12 cellular contexts compared by ENCODE assay signal in the genomic region with DNA sequence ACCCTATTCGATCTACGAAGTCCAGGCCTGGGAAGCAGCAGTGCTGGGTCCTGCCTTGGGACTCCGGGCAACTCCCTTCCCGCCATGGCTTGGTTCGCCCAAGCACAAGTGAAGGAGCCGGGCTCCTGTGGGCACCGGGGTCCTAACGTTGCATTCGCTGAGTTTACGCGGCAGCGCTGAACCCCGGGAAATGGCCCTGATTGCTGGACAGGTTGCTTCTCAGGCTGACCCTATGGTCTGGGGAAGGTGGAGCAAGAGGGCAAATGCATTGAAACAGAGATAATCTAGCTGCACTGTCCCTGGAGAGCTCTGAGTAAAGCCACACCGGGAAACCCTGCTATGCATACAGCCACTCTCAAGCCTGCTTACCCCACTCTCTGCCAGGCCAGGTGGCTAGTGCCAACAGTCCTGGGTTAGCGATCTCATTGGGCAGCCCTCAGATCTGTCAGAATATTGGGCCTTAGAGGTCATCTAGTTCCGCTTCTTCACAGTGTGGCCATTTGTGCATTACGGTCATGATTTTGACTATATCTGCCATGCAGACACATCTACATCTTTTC. TPM values are rescaled to one million over a fixed set of nuclear protein-coding genes. Genes with fewer than 3 reads are reported as not detected.
DNase-seq lines count a peak whose midpoint lies in the region; ATAC-seq, FAIRE-seq and TF ChIP-seq lines count a peak whose summit lies in the region.
"Had no signal": no experiment of that assay in that cellular context is flagged by ENCODE, and none has a peak within 500 bp of the region (broad histone marks: within the 10 kb centered on the region; RNA-seq: fewer than 3 reads in every experiment).

No MANE protein-coding gene starts in this region.

- H3K56ac ChIP-seq in IMR-90 (ENCODE audit: extremely low read depth, insufficient read depth, low read length): no peak overlapping the region

- WGBS in IMR-90 (ENCODE audit: extremely low coverage in 2 of 2, insufficient read length in 1 of 2), 2 experiments: 94% methylated on average over 13 of the region's 17 CpGs; no CpG with 5 or more reads in 1 of the 2 experiments

- no TSS peak for BruUV-seq in IMR-90 (replicated peaks; lab: Mats Ljungman, UMichigan)

- H3K36me3 ChIP-seq in IMR-90 (ENCODE audit: control insufficient read depth, insufficient read depth, low read length): no peaks in the 10 kb centered on the region
- peaks cover 0 to 8% (median 0%) of the 10 kb centered on the region in 3 donors for H3K36me3 ChIP-seq in tibial artery
- H3K36me3 ChIP-seq in CD4-positive, alpha-beta memory T cell (ENCODE audit: insufficient read depth, low read length): peaks cover 20% of the 10 kb centered on the region
- H3K36me3 ChIP-seq: suprapubic skin had no signal

- peaks cover 22 to 95% of the 10 kb centered on the region in 2 experiments for H3K79me1 ChIP-seq in IMR-90 (ENCODE audit: low read depth in 1 of 2, low read length in 2 of 2)

- no peak for TF ChIP-seq CTCF in IMR-90 (conservative IDR thresholded peaks at IDR 0.05; ENCODE audit: low read depth, low read length)
- no peak for TF ChIP-seq CTCF in foreskin keratinocyte (conservative IDR thresholded peaks at IDR 0.05)
- no peak for TF ChIP-seq CTCF in tibial artery (IDR thresholded peaks at IDR 0.05)

- no peak overlapping the region for H2BK20ac ChIP-seq in IMR-90 (ENCODE audit: low read depth, low read length)

- no peaks in the 10 kb centered on the region for H3K9me3 Mint-ChIP-seq in memory B cell
- H3K9me3 Mint-ChIP-seq in CD4-positive, alpha-beta memory T cell: no peaks in the 10 kb centered on the region

- POLR2A ChIA-PET in IMR-90 (lab: Charles Lee; ENCODE audit: unreplicated experiment): no interaction called here
- POLR2A ChIA-PET in CD4-positive, alpha-beta memory T cell (lab: Charles Lee; ENCODE audit: partially characterized antibody): interaction anchor here (1.2 to 3.1 kb wide), 7 partner anchors 9 to 40 kb away, joined by 3 to 13 read pairs (median 6); partner anchors contain the start of gene SYNE3

- no peak overlapping the region; the same call in 1 of the 2 replicates for H3K14ac ChIP-seq in IMR-90 (replicated peaks; ENCODE audit: low read depth, low read length)

- H4K91ac ChIP-seq in IMR-90 (ENCODE audit: insufficient read depth, low read depth, low read length): peak overlapping the region; percentile 46

- H2BK15ac ChIP-seq in IMR-90 (ENCODE audit: low read depth, low read length): peak overlapping the region; percentile 84; the same call in 1 of the 3 replicates

- peaks cover 27% of the 10 kb centered on the region for H3K36me3 Mint-ChIP-seq in memory B cell
- peaks cover 27 to 61% of the 10 kb centered on the region in 2 donors for H3K36me3 Mint-ChIP-seq in CD4-positive, alpha-beta memory T cell

- H3K4me1 ChIP-seq in IMR-90 (ENCODE audit: control insufficient read depth, insufficient read depth, low read length) (peaks cover 35% of the 10 kb centered on the region), foreskin keratinocyte (peaks cover 12% of the 10 kb centered on the region), tibial artery (peaks cover 0 to 47% (median 32%) of the 10 kb centered on the region in 4 donors)
- peaks cover 78% of the 10 kb centered on the region for H3K4me1 ChIP-seq in CD4-positive, alpha-beta memory T cell (ENCODE audit: insufficient read depth, low read length)

- H3K4me1 Mint-ChIP-seq in memory B cell: peaks cover 67% of the 10 kb centered on the region
- peaks cover 61 to 93% (median 77%) of the 10 kb centered on the region in 4 donors for H3K4me1 Mint-ChIP-seq in CD4-positive, alpha-beta memory T cell

- TF ChIP-seq POLR2A in GM12891 (IDR thresholded peaks at IDR 0.05; ENCODE audit: low read depth, low read length) (no peak), IMR-90 (IDR thresholded peaks at IDR 0.05; ENCODE audit: low read depth, low read length) (no peak)

- 0 out of 2 replicates have a peak overlapping the region, but pooled peaks have one; percentile 40 for H2BK120ac ChIP-seq in IMR-90 (ENCODE audit: low read depth, low read length)

- peak overlapping the region; percentile 23 for H2AK9ac ChIP-seq in IMR-90 (replicated peaks; ENCODE audit: low read depth, low read length, poor library complexity)

- peak overlapping the region in 1 of 2 experiments; percentile 36; a peak in 1 of 4 replicates for H4K8ac ChIP-seq in IMR-90 (ENCODE audit: low read depth in 2 of 2, low read length in 2 of 2)

- dilution Hi-C loops in IMR-90 (cut with HindIII; ENCODE audit: low sequenced_read_pairs, unreplicated experiment): no loop called here

- peak overlapping the region; percentile 65 for H3K27ac Mint-ChIP-seq in memory B cell
- H3K27ac Mint-ChIP-seq in CD4-positive, alpha-beta memory T cell: peak overlapping the region in 2 of 7 donors; percentile 52 to 53

- H3K4me2 ChIP-seq in IMR-90 (ENCODE audit: low read depth, low read length): no peak overlapping the region
- H3K4me2 ChIP-seq: PC-9 had no signal

- H3K27me3 ChIP-seq in IMR-90 (ENCODE audit: control insufficient read depth, insufficient read depth, low read length) (no peaks in the 10 kb centered on the region), foreskin keratinocyte (no peaks in the 10 kb centered on the region), tibial artery (no peaks in the 10 kb centered on the region)
- no peaks in the 10 kb centered on the region for H3K27me3 ChIP-seq in CD4-positive, alpha-beta memory T cell (ENCODE audit: insufficient read depth, low read length)
- H3K27me3 ChIP-seq: suprapubic skin had no signal

- H3K9me1 ChIP-seq in IMR-90 (ENCODE audit: insufficient read depth, low read length): peaks cover 58% of the 10 kb centered on the region

- H3K4me3 ChIP-seq in IMR-90 (ENCODE audit: insufficient read depth, low read depth, low read length) (no peak overlapping the region), tibial artery (no peak overlapping the region)
- H3K4me3 ChIP-seq in CD4-positive, alpha-beta memory T cell (ENCODE audit: low read length in 2 of 2): no peak overlapping the region
- H3K4me3 ChIP-seq: coronary artery, PC-9, suprapubic skin had no signal

- H4K5ac ChIP-seq in IMR-90 (ENCODE audit: low read depth, low read length): peak overlapping the region; percentile 36; the same call in 1 of the 2 replicates

- no peak for DNase-seq in GM12891 (ENCODE audit: insufficient read length, low spot score)
- no peak for DNase-seq in IMR-90
- no peak for DNase-seq in memory B cell (ENCODE audit: low spot score in 2 of 2)
- DNase-seq in islet precursor cell: no peak
- DNase-seq in foreskin keratinocyte: no peak
- no peak for DNase-seq in tibial artery
- no peak for DNase-seq in CD4-positive, alpha-beta memory T cell
- DNase-seq: NCI-H2171 treated with DMSO at 0.1 percent for 48 hours, PC-9 had no signal

- H3K18ac ChIP-seq in IMR-90 (ENCODE audit: low read depth, low read length): no peak overlapping the region

- no peak overlapping the region; the same call in 1 of the 2 replicates for H3K23ac ChIP-seq in IMR-90 (ENCODE audit: low read depth, low read length)

- peak overlapping the region; percentile 22 for H2BK5ac ChIP-seq in IMR-90 (ENCODE audit: low read depth, low read length, poor library complexity, severe bottlenecking)

- H4K20me1 ChIP-seq in IMR-90 (ENCODE audit: insufficient read depth, low read length): peaks cover 4% of the 10 kb centered on the region; the same call in 1 of the 2 replicates

- FAIRE-seq in GM12891 (lab: Jason Lieb, UNC): peak; percentile 57

- ATAC-seq in GM19043 (IDR thresholded peaks at IDR 0.05; ENCODE audit: low read depth, unreplicated experiment): peak; percentile 33
- ATAC-seq in IMR-90 (ENCODE audit: low read depth): no peak
- peak; percentile 41 for ATAC-seq in memory B cell (ENCODE audit: low read depth)
- no peak for ATAC-seq in foreskin keratinocyte

- H3K4ac ChIP-seq in IMR-90 (ENCODE audit: low read depth, low read length): peak overlapping the region; percentile 42

- H3K27me3 Mint-ChIP-seq in memory B cell: no peaks in the 10 kb centered on the region
- H3K27me3 Mint-ChIP-seq in CD4-positive, alpha-beta memory T cell: no peaks in the 10 kb centered on the region

- H3K27ac ChIP-seq in IMR-90 (ENCODE audit: insufficient read depth, low read length) (peak overlapping the region; percentile 37; the same call in 1 of the 2 replicates), foreskin keratinocyte (no peak overlapping the region), tibial artery (no peak overlapping the region)
- no peak overlapping the region for H3K27ac ChIP-seq in CD4-positive, alpha-beta memory T cell (ENCODE audit: low read depth, low read length)
- H3K27ac ChIP-seq: PC-9, suprapubic skin had no signal

- peak overlapping the region; percentile 60 for H2AK5ac ChIP-seq in IMR-90 (ENCODE audit: low read depth, low read length)

- in situ Hi-C loops in IMR-90 (cut with MboI; ENCODE audit: low sequenced_read_pairs): loop anchor here (25.0 kb wide), 1 partner anchor 368 kb away; no protein-coding TSS in a partner anchor

- TF ChIP-seq RAD21 in IMR-90 (IDR thresholded peaks at IDR 0.05; ENCODE audit: low read length): no peak

- CTCF ChIA-PET in IMR-90 (lab: Yijun Ruan, JAX): interaction anchor here (0.7 to 1.5 kb wide), 2 partner anchors 13 to 22 kb away, joined by 3 to 5 read pairs; no protein-coding TSS in a partner anchor
- CTCF ChIA-PET in CD4-positive, alpha-beta memory T cell (lab: Charles Lee; ENCODE audit: partially characterized antibody): interaction anchor here (0.6 to 3.3 kb wide), 6 partner anchors 11 to 61 kb away, joined by 3 to 10 read pairs (median 4); partner anchors contain the start of gene SYNE3

- H2AFZ ChIP-seq in IMR-90 (replicated peaks; ENCODE audit: low read length, poor library complexity): no peak overlapping the region
- H2AFZ ChIP-seq: PC-9 had no signal

- H3K9me3 ChIP-seq in IMR-90 (ENCODE audit: control insufficient read depth, insufficient read depth, low read length): no peaks in the 10 kb centered on the region
- no peaks in the 10 kb centered on the region for H3K9me3 ChIP-seq in tibial artery
- H3K9me3 ChIP-seq in CD4-positive, alpha-beta memory T cell (ENCODE audit: control insufficient read depth in 1 of 2, low read length in 2 of 2): no peaks in the 10 kb centered on the region
- H3K9me3 ChIP-seq: suprapubic skin had no signal

- H3K4me3 Mint-ChIP-seq in memory B cell: peak overlapping the region; percentile 59
- peak overlapping the region in 1 of 8 donors; percentile 16 for H3K4me3 Mint-ChIP-seq in CD4-positive, alpha-beta memory T cell

- intact Hi-C loops in IMR-90 (cut with micrococcal nuclease): no loop called here
- intact Hi-C loops in tibial artery (cut with DNase I; ENCODE audit: low total_unique reads): no loop called here
- intact Hi-C loops in CD4-positive, alpha-beta memory T cell (cut with micrococcal nuclease): no loop called here

- no peak overlapping the region for H3K9ac ChIP-seq in IMR-90 (ENCODE audit: low read depth, low read length)

RNA-seq across cellular contexts. Expression of gene SYNE3, which starts 11.3 kb away (rescaled TPM):
- polyA plus RNA-seq in GM12891 (2012; ENCODE audit: low read depth, missing spikeins): 2.6 TPM
- total RNA-seq in IMR-90 (2012; rRNA removed): 5.0 TPM in 2 replicates
- 2.9 and 3.1 TPM in 2 replicates for polyA plus RNA-seq in IMR-90 (2012; rRNA removed)
- polyA plus RNA-seq in IMR-90 (2012; cell fraction: cytosol; rRNA removed): 1.9 and 2.6 TPM in 2 replicates
- 6.1 and 7.9 TPM in 2 replicates for polyA plus RNA-seq in IMR-90 (2012; cell fraction: nucleus; rRNA removed; ENCODE audit: low replicate concordance)
- 5.7 and 7.7 TPM in 2 replicates for total RNA-seq in foreskin keratinocyte
- 1.2 and 1.3 TPM in 2 replicates for polyA plus RNA-seq in foreskin keratinocyte
- 10 to 100 TPM; 47.7 to 52.2 TPM for total RNA-seq in CD4-positive, alpha-beta memory T cell
- polyA plus RNA-seq in CD4-positive, alpha-beta memory T cell: 1 to 10 TPM; 4.3 to 9.0 TPM

RNA-seq across cellular contexts. Expression of gene GLRX5, which starts 29.7 kb away (rescaled TPM):
- polyA plus RNA-seq in GM12891 (2012; ENCODE audit: low read depth, missing spikeins): 35.0 TPM
- 32.4 and 59.2 TPM in 2 replicates for total RNA-seq in IMR-90 (2012; rRNA removed)
- 31.7 and 40.4 TPM in 2 replicates for polyA plus RNA-seq in IMR-90 (2012; rRNA removed)
- 13.3 and 15.9 TPM in 2 replicates for polyA plus RNA-seq in IMR-90 (2012; cell fraction: cytosol; rRNA removed)
- polyA plus RNA-seq in IMR-90 (2012; cell fraction: nucleus; rRNA removed; ENCODE audit: low replicate concordance): 5.0 and 14.4 TPM in 2 replicates
- 47.8 and 48.6 TPM in 2 replicates for total RNA-seq in foreskin keratinocyte
- polyA plus RNA-seq in foreskin keratinocyte: 70.0 and 70.4 TPM in 2 replicates
- 10 to 100 TPM; 17.6 to 18.7 TPM for total RNA-seq in CD4-positive, alpha-beta memory T cell
- 10 to 100 TPM; 60.3 to 74.7 TPM for polyA plus RNA-seq in CD4-positive, alpha-beta memory T cell

Comparison
In these comparisons a context has a peak if more than half of its experiments do, and no peak if none do; other contexts are left out.
1. ATAC-seq: peak in GM19043 (single experiment) and memory B cell (single experiment); none in IMR-90 (single experiment) and foreskin keratinocyte (single experiment).